Comparison of ENCODE assay signal across 25 cellular contexts in genomic region chr1:173887627-173888026, GRCh38. TPM values are rescaled to one million over a fixed set of nuclear protein-coding genes. Genes with fewer than 3 reads are reported as not detected.
DNase-seq lines count a peak whose midpoint lies in the region; ATAC-seq and TF ChIP-seq lines count a peak whose summit lies in the region.
"Had no signal": no experiment of that assay in that cellular context is flagged by ENCODE, and none has a peak within 500 bp of the region (broad histone marks: within the 10 kb centered on the region; RNA-seq: fewer than 3 reads in every experiment).

No MANE protein-coding gene starts in this region.

- H3K36me3 ChIP-seq in GM23338 (ENCODE audit: insufficient read depth) = no peaks in the 10 kb centered on the region
- H3K36me3 ChIP-seq in neutrophil = peaks cover 4% of the 10 kb centered on the region
- H3K36me3 ChIP-seq in brain microvascular endothelial cell (replicated peaks) = peaks cover 13% of the 10 kb centered on the region

- no peaks in the 10 kb centered on the region for H3F3A ChIP-seq in GM23338 (replicated peaks; ENCODE audit: low read depth)

- peak overlapping the region; percentile 80; the same call in 1 of the 2 replicates for H3K27ac ChIP-seq in GM23338 (ENCODE audit: low read depth)
- peak overlapping the region; percentile 84 for H3K27ac ChIP-seq in neutrophil
- no peak overlapping the region for H3K27ac ChIP-seq in brain microvascular endothelial cell
- H3K27ac ChIP-seq: KMS-11, RWPE1 had no signal

- H3K27ac Mint-ChIP-seq in activated naive CD4-positive, alpha-beta T cell treated with anti-CD3 and anti-CD28 coated beads, Interleukin-2, amount 50 U/mL, for 72 hours = no peak overlapping the region
- peak overlapping the region; percentile 60; the same call in 1 of the 2 replicates for H3K27ac Mint-ChIP-seq in GM23338
- no peak overlapping the region for H3K27ac Mint-ChIP-seq in activated T-helper 17 cell treated with anti-CD3 and anti-CD28 coated beads, Interleukin-2, amount 50 U/mL, for 72 hours
- H3K27ac Mint-ChIP-seq: HFFc6 had no signal

- H3K9me3 Mint-ChIP-seq in activated naive CD4-positive, alpha-beta T cell treated with anti-CD3 and anti-CD28 coated beads, Interleukin-2, amount 50 U/mL, for 72 hours = no peaks in the 10 kb centered on the region
- H3K9me3 Mint-ChIP-seq in GM23338 = no peaks in the 10 kb centered on the region
- H3K9me3 Mint-ChIP-seq in activated T-helper 17 cell treated with anti-CD3 and anti-CD28 coated beads, Interleukin-2, amount 50 U/mL, for 72 hours = no peaks in the 10 kb centered on the region
- H3K9me3 Mint-ChIP-seq: H9, HFFc6 had no signal

- no peak overlapping the region for H3K4me3 ChIP-seq in GM23338
- H3K4me3 ChIP-seq in neutrophil (ENCODE audit: low read depth in 1 of 2, low read length in 1 of 2) = no peak overlapping the region
- H3K4me3 ChIP-seq in brain microvascular endothelial cell (ENCODE audit: low read depth, low read length) = no peak overlapping the region
- H3K4me3 ChIP-seq: GM12878 had no signal

- H2AFZ ChIP-seq in GM23338 = no peak overlapping the region

- H3K4me1 ChIP-seq in GM23338 (ENCODE audit: insufficient read depth) (peaks cover 43% of the 10 kb centered on the region), neutrophil (ENCODE audit: control insufficient read depth in 1 of 2, insufficient read depth in 1 of 2, low read depth in 1 of 2, low read length in 1 of 2) (peaks cover 53 to 60% of the 10 kb centered on the region in 2 experiments)
- H3K4me1 ChIP-seq: BE2C had no signal

- TF ChIP-seq CTCF in GM23338 (conservative IDR thresholded peaks at IDR 0.05; ENCODE audit: low read depth in 2 of 2) = no peak
- TF ChIP-seq CTCF in neutrophil (IDR thresholded peaks at IDR 0.05) = no peak
- TF ChIP-seq CTCF in brain microvascular endothelial cell (IDR thresholded peaks at IDR 0.05; ENCODE audit: low read depth, low read length, missing control alignments) = no peak

- H3K27me3 ChIP-seq in GM23338 (ENCODE audit: insufficient read depth) = no peaks in the 10 kb centered on the region
- no peaks in the 10 kb centered on the region for H3K27me3 ChIP-seq in neutrophil
- H3K27me3 ChIP-seq in brain microvascular endothelial cell (replicated peaks) = no peaks in the 10 kb centered on the region
- H3K27me3 ChIP-seq: BE2C had no signal

- H4K20me1 ChIP-seq in GM23338 (replicated peaks; ENCODE audit: insufficient read depth) = no peaks in the 10 kb centered on the region

- H3K4me2 ChIP-seq in GM23338 = peak overlapping the region; percentile 57; the same call in 1 of the 2 replicates
- H3K4me2 ChIP-seq: KMS-11 had no signal

- in situ Hi-C loops in brain microvascular endothelial cell (cut with HindIII; ENCODE audit: low pct_ligation_motif_present, low sequenced_read_pairs) = no loop called here

- H3K4me1 Mint-ChIP-seq in GM23338 = peaks cover 52% of the 10 kb centered on the region
- H3K4me1 Mint-ChIP-seq in activated T-helper 17 cell treated with anti-CD3 and anti-CD28 coated beads, Interleukin-2, amount 50 U/mL, for 72 hours = peaks cover 6% of the 10 kb centered on the region

- no peak for DNase-seq in activated naive CD4-positive, alpha-beta T cell treated with anti-CD3 and anti-CD28 coated beads, Interleukin-2, amount 50 U/mL, for 72 hours (ENCODE audit: low spot score in 2 of 2)
- DNase-seq in activated naive CD4-positive, alpha-beta T cell treated with anti-CD3 and anti-CD28 coated beads, Interleukin-2, amount 50 U/mL, for 16 hours = no peak
- no peak for DNase-seq in GM23338 (ENCODE audit: low spot score)
- DNase-seq in brain microvascular endothelial cell = no peak
- DNase-seq: BE2C; Caco-2; DND-41; H9; HFFc6; NCI-H1105; NCI-H146; NCI-H2029; NCI-H2227 treated with DMSO at 0.1 percent for 48 hours; NCI-H510A treated with DMSO at 0.1 percent for 48 hours; NCI-H748 treated with DMSO at 0.1 percent for 48 hours; NK-92 treated with Interleukin-12 subunit alpha and Interleukin-12 subunit beta, amount 100 ng/mL, for 24 hours; SHP77 treated with DMSO at 0.1 percent for 48 hours had no signal

- H3K4me3 Mint-ChIP-seq in GM23338 = no peak overlapping the region
- no peak overlapping the region for H3K4me3 Mint-ChIP-seq in activated T-helper 17 cell treated with anti-CD3 and anti-CD28 coated beads, Interleukin-2, amount 50 U/mL, for 72 hours
- H3K4me3 Mint-ChIP-seq: H9, HFFc6 had no signal

- H3K9me2 ChIP-seq in GM23338 (ENCODE audit: insufficient read depth) = no peaks in the 10 kb centered on the region

- peaks cover 2% of the 10 kb centered on the region for H3K27me3 Mint-ChIP-seq in GM23338 (ENCODE audit: insufficient read depth, low read depth, poor library complexity)
- no peaks in the 10 kb centered on the region for H3K27me3 Mint-ChIP-seq in activated T-helper 17 cell treated with anti-CD3 and anti-CD28 coated beads, Interleukin-2, amount 50 U/mL, for 72 hours

- H3K79me2 ChIP-seq in GM23338 (replicated peaks; ENCODE audit: insufficient read depth) = peaks cover 22% of the 10 kb centered on the region

- H3K9me3 ChIP-seq in neutrophil = no peaks in the 10 kb centered on the region
- H3K9me3 ChIP-seq: BE2C, Caco-2 had no signal

- peaks cover 14 to 21% of the 10 kb centered on the region in 2 donors for H3K36me3 Mint-ChIP-seq in activated naive CD4-positive, alpha-beta T cell treated with anti-CD3 and anti-CD28 coated beads, Interleukin-2, amount 50 U/mL, for 72 hours
- peaks cover 18% of the 10 kb centered on the region for H3K36me3 Mint-ChIP-seq in GM23338 (ENCODE audit: low read depth)
- peaks cover 57% of the 10 kb centered on the region for H3K36me3 Mint-ChIP-seq in activated T-helper 17 cell treated with anti-CD3 and anti-CD28 coated beads, Interleukin-2, amount 50 U/mL, for 72 hours (ENCODE audit: low read depth)

- peak; percentile 73 to 97 for ATAC-seq in activated naive CD4-positive, alpha-beta T cell treated with anti-CD3 and anti-CD28 coated beads, Interleukin-2, amount 50 U/mL, for 72 hours
- ATAC-seq in GM23338 (no peak), HG02798 (IDR thresholded peaks at IDR 0.05; ENCODE audit: poor library complexity, unreplicated experiment) (no peak)
- ATAC-seq in activated T-helper 17 cell treated with anti-CD3 and anti-CD28 coated beads, Interleukin-2, amount 50 U/mL, for 72 hours (replicated peaks) = peak; percentile 42
- ATAC-seq: GM12878 had no signal

TF ChIP-seq in GM23338, 12 proteins besides CTCF, POLR2A, EP300 and RAD21 (continues in another document):
- TF ChIP-seq ZNF114 (CRISPR knock-in tag; IDR thresholded peaks at IDR 0.05) = no peak

RNA-seq across cellular contexts. Expression of gene ZBTB37, which starts 19.4 kb away (rescaled TPM):
- 10 to 100 TPM in 1 of 2 donors, 1 to 10 TPM in 1; 9.5 to 21.4 TPM for total RNA-seq in activated naive CD4-positive, alpha-beta T cell treated with anti-CD3 and anti-CD28 coated beads, Interleukin-2, amount 50 U/mL, for 72 hours
- 15.2 and 15.8 TPM in 2 replicates for total RNA-seq in GM23338 (2014; rRNA removed; shearing (Covaris generic))
- polyA plus RNA-seq in GM23338 (2016; fragmentation: Nextera tagmentation; extraction: Ambion mirVana) = 1.4 and 2.7 TPM in 2 replicates
- total RNA-seq in activated T-helper 17 cell treated with anti-CD3 and anti-CD28 coated beads, Interleukin-2, amount 50 U/mL, for 72 hours = 10 to 100 TPM; 10.4 to 14.2 TPM

RNA-seq across cellular contexts. Expression of gene GAS5, which starts 19.8 kb away (rescaled TPM):
- total RNA-seq in activated naive CD4-positive, alpha-beta T cell treated with anti-CD3 and anti-CD28 coated beads, Interleukin-2, amount 50 U/mL, for 72 hours = 100 to 1,000 TPM; 846 to 962 TPM
- 979 and 1,111 TPM in 2 replicates for total RNA-seq in GM23338 (2014; rRNA removed; shearing (Covaris generic))
- 992 and 1,077 TPM in 2 replicates for polyA plus RNA-seq in GM23338 (2016; fragmentation: Nextera tagmentation; extraction: Ambion mirVana)
- 100 to 1,000 TPM; 646 to 717 TPM for total RNA-seq in activated T-helper 17 cell treated with anti-CD3 and anti-CD28 coated beads, Interleukin-2, amount 50 U/mL, for 72 hours

RNA-seq across cellular contexts. Expression of gene SERPINC1, which starts 29.5 kb away (rescaled TPM):
- total RNA-seq in activated naive CD4-positive, alpha-beta T cell treated with anti-CD3 and anti-CD28 coated beads, Interleukin-2, amount 50 U/mL, for 72 hours = under 1 TPM in 1 of 2 donors, not detected in 1; 0.27 TPM
- total RNA-seq in GM23338 (2014; rRNA removed; shearing (Covaris generic)) = not detected in 2 replicates
- not detected in 2 replicates for polyA plus RNA-seq in GM23338 (2016; fragmentation: Nextera tagmentation; extraction: Ambion mirVana)
- total RNA-seq in activated T-helper 17 cell treated with anti-CD3 and anti-CD28 coated beads, Interleukin-2, amount 50 U/mL, for 72 hours = under 1 TPM; 0.35 to 0.77 TPM
- total RNA-seq: A673, H9, HT1080 had no signal

Comparison
In these comparisons a context has a peak if more than half of its experiments do, and no peak if none do; other contexts are left out.
1. ATAC-seq: peak in activated naive CD4-positive, alpha-beta T cell treated with anti-CD3 and anti-CD28 coated beads, Interleukin-2, amount 50 U/mL, for 72 hours (2 of 2) and activated T-helper 17 cell treated with anti-CD3 and anti-CD28 coated beads, Interleukin-2, amount 50 U/mL, for 72 hours (single experiment); none in GM23338 (single experiment) and HG02798 (single experiment).